ENCODE assay signal across 14 cellular contexts in genomic region chr12:50625029-50625875, GRCh38.
DNase-seq lines count a peak whose midpoint lies in the region; ATAC-seq and TF ChIP-seq lines count a peak whose summit lies in the region.
"Had no signal": no experiment of that assay in that cellular context is flagged by ENCODE, and none has a peak within 500 bp of the region (broad histone marks: within the 10 kb centered on the region; RNA-seq: fewer than 3 reads in every experiment).

No MANE protein-coding gene starts in this region.

- H3K27ac ChIP-seq in Panc1 (ENCODE audit: low read length) (peak overlapping the region; percentile 30; the same call in 1 of the 2 replicates), colonic mucosa (peak overlapping the region; percentile 60)
- H3K27ac ChIP-seq: brain microvascular endothelial cell had no signal

- no peaks in the 10 kb centered on the region for H3K27me3 Mint-ChIP-seq in activated CD8-positive, alpha-beta memory T cell treated with anti-CD3 and anti-CD28 coated beads, Interleukin-2, amount 10 ng/mL, durations not matched to agents 7 days and 5 days
- no peaks in the 10 kb centered on the region for H3K27me3 Mint-ChIP-seq in stimulated activated memory B cell treated with anti-CD40 and anti-IgM and Interleukin-4, amounts not matched to agents 10 μg/mL and 1 μg/mL and 100 μg/mL, for 72 hours
- H3K27me3 Mint-ChIP-seq in MCF 10A (ENCODE audit: insufficient read depth, unreplicated experiment), result no peaks in the 10 kb centered on the region

- no peak for DNase-seq in activated CD8-positive, alpha-beta memory T cell treated with anti-CD3 and anti-CD28 coated beads, Interleukin-2, amount 10 ng/mL, durations not matched to agents 7 days and 5 days
- no peak for DNase-seq in activated CD8-positive, alpha-beta memory T cell treated with anti-CD3 and anti-CD28 coated beads, Interleukin-2, amount 50 U/mL, for 48 hours
- DNase-seq in Panc1 (ENCODE audit: low read depth, low spot score) (no peak), colonic mucosa (no peak), MCF 10A (ENCODE audit: unreplicated experiment) (no peak), NCI-H82 treated with DMSO at 0.1 percent for 48 hours (lab: John Stamatoyannopoulos, UW; ENCODE audit: unreplicated experiment) (no peak), occipital lobe (lab: John Stamatoyannopoulos, UW) (no peak)
- DNase-seq: activated CD4-positive, alpha-beta T cell treated with anti-CD3 and anti-CD28 coated beads, Interleukin-2, amount 50 U/mL, for 48 hours; brain microvascular endothelial cell; NCI-H226; SHP77; stimulated activated CD8-positive, alpha-beta memory T cell treated with anti-CD3 and anti-CD28 coated beads, Interleukin-4, amount 100 ng/mL, for 48 hours had no signal

- peak; percentile 74 for ATAC-seq in activated CD8-positive, alpha-beta memory T cell treated with anti-CD3 and anti-CD28 coated beads, Interleukin-2, amount 10 ng/mL, durations not matched to agents 7 days and 5 days
- no peak for ATAC-seq in Panc1
- no peak for ATAC-seq in stimulated activated memory B cell treated with anti-CD40 and anti-IgM and Interleukin-4, amounts not matched to agents 10 μg/mL and 1 μg/mL and 100 μg/mL, for 72 hours
- ATAC-seq: HCT116 had no signal

- in situ Hi-C loops in Panc1 (cut with HindIII; ENCODE audit: low pct_unique_long_range_greater_than_20kb, low sequenced_read_pairs), result no loop called here

- H3K27ac Mint-ChIP-seq in activated CD8-positive, alpha-beta memory T cell treated with anti-CD3 and anti-CD28 coated beads, Interleukin-2, amount 10 ng/mL, durations not matched to agents 7 days and 5 days, result peak overlapping the region; percentile 77
- peak overlapping the region; percentile 1 for H3K27ac Mint-ChIP-seq in stimulated activated memory B cell treated with anti-CD40 and anti-IgM and Interleukin-4, amounts not matched to agents 10 μg/mL and 1 μg/mL and 100 μg/mL, for 72 hours
- no peak overlapping the region for H3K27ac Mint-ChIP-seq in MCF 10A (ENCODE audit: low read depth, unreplicated experiment)

- BruUV-seq in Panc1 (replicated peaks; lab: Mats Ljungman, UMichigan) (no TSS peak), MCF 10A (replicated peaks; lab: Mats Ljungman, UMichigan) (no TSS peak)

- no peaks in the 10 kb centered on the region for H3K27me3 ChIP-seq in Panc1 (ENCODE audit: control insufficient read depth, insufficient read depth, low read length)
- H3K27me3 ChIP-seq in colonic mucosa, result no peaks in the 10 kb centered on the region
- H3K27me3 ChIP-seq: brain microvascular endothelial cell had no signal

- CTCF ChIA-PET in activated CD8-positive, alpha-beta memory T cell treated with anti-CD3 and anti-CD28 coated beads, Interleukin-2, amount 10 ng/mL, durations not matched to agents 7 days and 5 days (lab: Charles Lee), result interaction anchor here (1.4 to 1.5 kb wide), 3 partner anchors 11 to 120 kb away, joined by 3 to 7 read pairs (median 3); partner anchors contain the start of gene DIP2B
- CTCF ChIA-PET in Panc1 (lab: Charles Lee) (interaction anchor here (0.6 kb wide), 1 partner anchor 57 kb away, joined by 5 read pairs; no protein-coding TSS in a partner anchor), MCF 10A (lab: Yijun Ruan, JAX) (no interaction called here)

- H3K4me3 ChIP-seq in Panc1 (ENCODE audit: low read depth in 2 of 2, low read length in 2 of 2) (no peak overlapping the region), colonic mucosa (no peak overlapping the region)

- intact Hi-C loops in Panc1 (cut with micrococcal nuclease; ENCODE audit: unreplicated experiment) (no loop called here), colonic mucosa (cut with DNase I) (no loop called here), MCF 10A (cut with micrococcal nuclease) (no loop called here)

- TF ChIP-seq CTCF in Panc1 (IDR thresholded peaks at IDR 0.05), result no peak
- TF ChIP-seq CTCF in colonic mucosa (IDR thresholded peaks at IDR 0.05), result no peak
- TF ChIP-seq CTCF in MCF 10A (IDR thresholded peaks at IDR 0.05; ENCODE audit: unreplicated experiment), result no peak

- H3K4me1 Mint-ChIP-seq in activated CD8-positive, alpha-beta memory T cell treated with anti-CD3 and anti-CD28 coated beads, Interleukin-2, amount 10 ng/mL, durations not matched to agents 7 days and 5 days, result peaks cover 32% of the 10 kb centered on the region
- peaks cover 47% of the 10 kb centered on the region for H3K4me1 Mint-ChIP-seq in stimulated activated memory B cell treated with anti-CD40 and anti-IgM and Interleukin-4, amounts not matched to agents 10 μg/mL and 1 μg/mL and 100 μg/mL, for 72 hours
- H3K4me1 Mint-ChIP-seq in MCF 10A (ENCODE audit: insufficient read depth, unreplicated experiment), result peaks cover 25% of the 10 kb centered on the region

- H3K4me3 Mint-ChIP-seq in activated CD8-positive, alpha-beta memory T cell treated with anti-CD3 and anti-CD28 coated beads, Interleukin-2, amount 10 ng/mL, durations not matched to agents 7 days and 5 days, result no peak overlapping the region
- no peak overlapping the region for H3K4me3 Mint-ChIP-seq in stimulated activated memory B cell treated with anti-CD40 and anti-IgM and Interleukin-4, amounts not matched to agents 10 μg/mL and 1 μg/mL and 100 μg/mL, for 72 hours
- H3K4me3 Mint-ChIP-seq in MCF 10A (ENCODE audit: unreplicated experiment), result no peak overlapping the region

- H3K9me3 ChIP-seq in Panc1 (ENCODE audit: control insufficient read depth, insufficient read depth, low read depth, low read length), result no peaks in the 10 kb centered on the region
- H3K9me3 ChIP-seq in colonic mucosa, result no peaks in the 10 kb centered on the region

- H3K4me1 ChIP-seq in Panc1 (ENCODE audit: control insufficient read depth, insufficient read depth, low read length) (peaks cover 34% of the 10 kb centered on the region), colonic mucosa (peaks cover 24% of the 10 kb centered on the region)

- no peaks in the 10 kb centered on the region for H3K9me3 Mint-ChIP-seq in activated CD8-positive, alpha-beta memory T cell treated with anti-CD3 and anti-CD28 coated beads, Interleukin-2, amount 10 ng/mL, durations not matched to agents 7 days and 5 days (ENCODE audit: low read depth)
- H3K9me3 Mint-ChIP-seq in stimulated activated memory B cell treated with anti-CD40 and anti-IgM and Interleukin-4, amounts not matched to agents 10 μg/mL and 1 μg/mL and 100 μg/mL, for 72 hours, result no peaks in the 10 kb centered on the region
- H3K9me3 Mint-ChIP-seq in MCF 10A (ENCODE audit: unreplicated experiment), result peaks cover 3% of the 10 kb centered on the region

- peak overlapping the region in 1 of 2 donors; percentile 19 for H3K9ac ChIP-seq in colonic mucosa (ENCODE audit: low read depth in 2 of 2, low read length in 2 of 2)

- H3K36me3 ChIP-seq in Panc1 (ENCODE audit: control insufficient read depth, insufficient read depth, low read length) (no peaks in the 10 kb centered on the region), colonic mucosa (no peaks in the 10 kb centered on the region)

- POLR2A ChIA-PET in Panc1 (lab: Charles Lee), result no interaction called here
- POLR2A ChIA-PET in MCF 10A (lab: Yijun Ruan, JAX), result interaction anchor here (0.8 to 1.8 kb wide), 3 partner anchors 9 to 46 kb away, joined by 3 to 4 read pairs (median 3); no protein-coding TSS in a partner anchor

- peaks cover 23% of the 10 kb centered on the region for H3K36me3 Mint-ChIP-seq in activated CD8-positive, alpha-beta memory T cell treated with anti-CD3 and anti-CD28 coated beads, Interleukin-2, amount 10 ng/mL, durations not matched to agents 7 days and 5 days
- peaks cover 25% of the 10 kb centered on the region for H3K36me3 Mint-ChIP-seq in stimulated activated memory B cell treated with anti-CD40 and anti-IgM and Interleukin-4, amounts not matched to agents 10 μg/mL and 1 μg/mL and 100 μg/mL, for 72 hours
- peaks cover 10% of the 10 kb centered on the region for H3K36me3 Mint-ChIP-seq in MCF 10A (ENCODE audit: insufficient read depth, unreplicated experiment)
